17 cellular contexts compared by ENCODE assay signal in the genomic region with DNA sequence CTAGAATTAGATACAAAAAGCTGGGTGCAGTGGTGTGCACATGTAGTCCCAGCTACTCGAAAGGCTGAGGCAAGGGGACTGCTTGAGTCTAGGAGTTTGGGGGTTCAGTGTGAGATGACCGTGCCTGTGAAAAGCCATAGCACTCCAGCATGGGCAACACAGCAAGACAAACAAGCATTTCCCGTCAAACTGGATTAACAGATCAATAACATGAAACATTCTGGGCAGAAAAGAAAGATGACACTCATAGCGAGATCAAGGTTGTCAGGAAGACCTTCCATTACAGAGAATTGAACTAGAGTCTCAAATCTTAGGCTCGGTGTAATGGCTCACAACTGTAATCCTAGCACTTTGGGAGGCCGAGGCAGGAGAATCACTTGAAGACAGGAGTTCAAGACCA. TPM values are rescaled to one million over a fixed set of nuclear protein-coding genes. Genes with fewer than 3 reads are reported as not detected.
DNase-seq lines count a peak whose midpoint lies in the region; ATAC-seq, FAIRE-seq and TF ChIP-seq lines count a peak whose summit lies in the region.
"Had no signal": no experiment of that assay in that cellular context is flagged by ENCODE, and none has a peak within 500 bp of the region (broad histone marks: within the 10 kb centered on the region; RNA-seq: fewer than 3 reads in every experiment).

No MANE protein-coding gene starts in this region.

- H3K9me3 Mint-ChIP-seq in activated T-helper 17 cell treated with anti-CD3 and anti-CD28 coated beads, Interleukin-2, amount 50 U/mL, for 72 hours = no peaks in the 10 kb centered on the region
- H3K9me3 Mint-ChIP-seq: CD8-positive, alpha-beta memory T cell; H9 had no signal

- no peaks in the 10 kb centered on the region for H3K4me1 Mint-ChIP-seq in activated T-helper 17 cell treated with anti-CD3 and anti-CD28 coated beads, Interleukin-2, amount 50 U/mL, for 72 hours
- H3K4me1 Mint-ChIP-seq: H9 had no signal

- DNase-seq in D721Med (ENCODE audit: insufficient read length, low spot score) (no peak), left lobe of liver (ENCODE audit: low spot score) (no peak), KBM-7 (no peak), posterior vena cava (ENCODE audit: low spot score) (no peak), GM03348 (ENCODE audit: low spot score) (no peak)
- DNase-seq: CD4-positive, CD25-positive, alpha-beta regulatory T cell; CD8-positive, alpha-beta memory T cell; COR-L47; DMS153; DMS79; GDM1; GOT3; H9 had no signal

- peak overlapping the region; percentile 55 for H3K27ac Mint-ChIP-seq in activated T-helper 17 cell treated with anti-CD3 and anti-CD28 coated beads, Interleukin-2, amount 50 U/mL, for 72 hours
- H3K27ac Mint-ChIP-seq: B cell; CD4-positive, CD25-positive, alpha-beta regulatory T cell; H9 had no signal

- peak; percentile 44 for FAIRE-seq in D721Med (lab: Jason Lieb, UNC)
- FAIRE-seq: HTR-8/SVneo had no signal

- H3K4me3 Mint-ChIP-seq in activated T-helper 17 cell treated with anti-CD3 and anti-CD28 coated beads, Interleukin-2, amount 50 U/mL, for 72 hours = no peak overlapping the region
- H3K4me3 Mint-ChIP-seq: B cell; CD4-positive, CD25-positive, alpha-beta regulatory T cell; CD8-positive, alpha-beta memory T cell; H9; IgD-negative memory B cell had no signal

- H3K36me3 Mint-ChIP-seq in activated T-helper 17 cell treated with anti-CD3 and anti-CD28 coated beads, Interleukin-2, amount 50 U/mL, for 72 hours (ENCODE audit: low read depth) = peaks cover 92% of the 10 kb centered on the region

- no peak for ATAC-seq in activated T-helper 17 cell treated with anti-CD3 and anti-CD28 coated beads, Interleukin-2, amount 50 U/mL, for 72 hours (replicated peaks)
- ATAC-seq in left lobe of liver = peak; percentile 63

- in situ Hi-C loops in KBM-7 (cut with MboI; ENCODE audit: low pct_unique_long_range_greater_than_20kb, low sequenced_read_pairs) = no loop called here

- TF ChIP-seq CTCF in D721Med (IDR thresholded peaks at IDR 0.05; ENCODE audit: insufficient read depth, missing control alignments) = no peak

- intact Hi-C loops in posterior vena cava (cut with DNase I) = no loop called here

- no peaks in the 10 kb centered on the region for H3K27me3 Mint-ChIP-seq in activated T-helper 17 cell treated with anti-CD3 and anti-CD28 coated beads, Interleukin-2, amount 50 U/mL, for 72 hours
- H3K27me3 Mint-ChIP-seq: B cell; CD4-positive, CD25-positive, alpha-beta regulatory T cell; CD8-positive, alpha-beta memory T cell; IgD-negative memory B cell had no signal

RNA-seq across cellular contexts. Expression of a gene that starts 14.0 kb away (rescaled TPM):
- total RNA-seq in activated T-helper 17 cell treated with anti-CD3 and anti-CD28 coated beads, Interleukin-2, amount 50 U/mL, for 72 hours = 10 to 100 TPM; 10.5 to 23.4 TPM
- 14.1 TPM for total RNA-seq in left lobe of liver
- total RNA-seq in posterior vena cava = 1 to 10 TPM; 6.9 to 7.3 TPM

RNA-seq across cellular contexts. Expression of a gene that starts 14.1 kb away (rescaled TPM):
- 10 to 100 TPM; 33.6 to 36.4 TPM for total RNA-seq in activated T-helper 17 cell treated with anti-CD3 and anti-CD28 coated beads, Interleukin-2, amount 50 U/mL, for 72 hours
- total RNA-seq in left lobe of liver = 16.5 TPM
- total RNA-seq in posterior vena cava = 10 to 100 TPM; 27.9 to 29.8 TPM

RNA-seq across cellular contexts. Expression of a gene that starts 45.0 kb away (rescaled TPM):
- 10 to 100 TPM; 23.8 to 34.0 TPM for total RNA-seq in activated T-helper 17 cell treated with anti-CD3 and anti-CD28 coated beads, Interleukin-2, amount 50 U/mL, for 72 hours
- total RNA-seq in left lobe of liver = 6.7 TPM
- 10 to 100 TPM; 16.7 to 18.2 TPM for total RNA-seq in posterior vena cava
